2 cellular contexts compared by ENCODE assay signal in genomic region chr12:41604830-41605229, GRCh38.
A peak's percentile ranks its signal among the peaks of the same experiment; 100 is the strongest.
TF ChIP-seq lines count a peak whose summit lies in the region.

No MANE protein-coding gene starts in this region.

TF ChIP-seq in HepG2, 621 proteins besides CTCF, POLR2A, EP300 and RAD21:
- TF ChIP-seq MLXIP (CRISPR knock-in tag; IDR thresholded peaks at IDR 0.05; ENCODE audit: borderline replicate concordance), result no peak
- TF ChIP-seq CEBPB (IDR thresholded peaks at IDR 0.05; ENCODE audit: borderline replicate concordance, low read depth, low read length), result peak; percentile 43; the same call in 1 of the 2 replicates

TF ChIP-seq in SK-N-SH, 30 proteins besides CTCF, POLR2A, EP300 and RAD21 (continued from another document):
- no peak for TF ChIP-seq ZBTB33 (IDR thresholded peaks at IDR 0.05; ENCODE audit: borderline replicate concordance, low read depth)
- no peak for TF ChIP-seq FOXJ3 (CRISPR knock-in tag; IDR thresholded peaks at IDR 0.05)
- no peak for TF ChIP-seq MEF2A (IDR thresholded peaks at IDR 0.05; ENCODE audit: borderline replicate concordance, low read depth)
